29 cellular contexts compared by ENCODE assay signal in genomic region chr1:5966543-5967205, GRCh38. TPM values are rescaled to one million over a fixed set of nuclear protein-coding genes. Genes with fewer than 3 reads are reported as not detected.
DNase-seq lines count a peak whose midpoint lies in the region; ATAC-seq and TF ChIP-seq lines count a peak whose summit lies in the region.
"Had no signal": no experiment of that assay in that cellular context is flagged by ENCODE, and none has a peak within 500 bp of the region (broad histone marks: within the 10 kb centered on the region; RNA-seq: fewer than 3 reads in every experiment).

No MANE protein-coding gene starts in this region.

- POLR2A ChIA-PET in WTC11 (lab: Charles Lee), result no interaction called here

- no peak overlapping the region for H3K4me2 ChIP-seq in mesendoderm (ENCODE audit: low read length)
- H3K4me2 ChIP-seq: hepatocyte, KMS-11 had no signal

- CTCF ChIA-PET in WTC11 (lab: Charles Lee), result interaction anchor here (0.7 to 1.3 kb wide), 5 partner anchors 10 to 221 kb away, joined by 3 to 4 read pairs (median 3); no protein-coding TSS in a partner anchor

- H3K4ac ChIP-seq in mesendoderm (ENCODE audit: low read depth, low read length), result no peak overlapping the region

- H3K23ac ChIP-seq in mesendoderm (ENCODE audit: low read length), result no peak overlapping the region

- no peaks in the 10 kb centered on the region for H3K36me3 ChIP-seq in mesendoderm (ENCODE audit: control insufficient read depth, insufficient read depth, low read length)
- peaks cover 0 to 39% (median 0%) of the 10 kb centered on the region in 4 donors for H3K36me3 ChIP-seq in sigmoid colon
- peaks cover 16 to 23% of the 10 kb centered on the region in 2 donors for H3K36me3 ChIP-seq in ascending aorta
- H3K36me3 ChIP-seq in vagina, result peaks cover 0 to 13% of the 10 kb centered on the region in 2 donors
- H3K36me3 ChIP-seq: uterus had no signal

- no peaks in the 10 kb centered on the region for H3K79me1 ChIP-seq in mesendoderm (ENCODE audit: low read length)

- H3K4me3 Mint-ChIP-seq in CD14-positive monocyte (no peak overlapping the region), WTC11 (no peak overlapping the region)
- H3K4me3 Mint-ChIP-seq: activated CD4-positive, alpha-beta memory T cell treated with anti-CD3 and anti-CD28 coated beads for 36 hours; activated naive CD4-positive, alpha-beta T cell treated with anti-CD3 and anti-CD28 coated beads, Interleukin-2, amount 10 ng/mL, durations not matched to agents 7 days and 5 days; activated T-helper 1 cell treated with anti-CD3 and anti-CD28 coated beads, Interleukin-12 subunit alpha, Interleukin-12 subunit beta, Interleukin-2, Interleukin-4 antibody, amounts not matched to agents 30 ng/mL and 10 ng/mL and 1 ng/mL, durations not matched to agents 14 hours and 24 hours and 36 hours; memory B cell; T-helper 17 cell had no signal

- H4K8ac ChIP-seq in mesendoderm (ENCODE audit: low read depth, low read length), result no peak overlapping the region

- H3K9ac ChIP-seq in mesendoderm (ENCODE audit: low read length), result no peak overlapping the region
- H3K9ac ChIP-seq: KMS-11 had no signal

- H3K9me3 Mint-ChIP-seq in CD14-positive monocyte, result peaks cover 0 to 1% (median 0%) of the 10 kb centered on the region in 7 donors
- no peaks in the 10 kb centered on the region for H3K9me3 Mint-ChIP-seq in WTC11
- H3K9me3 Mint-ChIP-seq: activated CD4-positive, alpha-beta memory T cell treated with anti-CD3 and anti-CD28 coated beads for 36 hours; activated naive CD4-positive, alpha-beta T cell treated with anti-CD3 and anti-CD28 coated beads, Interleukin-2, amount 10 ng/mL, durations not matched to agents 7 days and 5 days; activated T-helper 1 cell treated with anti-CD3 and anti-CD28 coated beads, Interleukin-12 subunit alpha, Interleukin-12 subunit beta, Interleukin-2, Interleukin-4 antibody, amounts not matched to agents 30 ng/mL and 10 ng/mL and 1 ng/mL, durations not matched to agents 14 hours and 24 hours and 36 hours; memory B cell had no signal

- H3K56ac ChIP-seq in mesendoderm (ENCODE audit: low read length), result no peak overlapping the region

- no peak overlapping the region for H2BK5ac ChIP-seq in mesendoderm (ENCODE audit: low read length)

- H3K4me1 ChIP-seq in mesendoderm (ENCODE audit: control insufficient read depth, low read depth, low read length) (no peaks in the 10 kb centered on the region), sigmoid colon (no peaks in the 10 kb centered on the region), ascending aorta (no peaks in the 10 kb centered on the region), vagina (no peaks in the 10 kb centered on the region)
- H3K4me1 ChIP-seq: breast epithelium, uterus had no signal

- no CpG with 5 or more reads among the region's 17 CpGs for WGBS in mesendoderm (ENCODE audit: extremely low coverage, insufficient coverage, low lambda C conversion rate)
- WGBS in sigmoid colon, 2 donors, result 86 to 93% methylated on average over 17 of the region's 17 CpGs

- no peak overlapping the region for H3K18ac ChIP-seq in mesendoderm (ENCODE audit: low read length)

- H3K4me3 ChIP-seq in mesendoderm (ENCODE audit: low read length), result no peak overlapping the region
- H3K4me3 ChIP-seq in sigmoid colon, result no peak overlapping the region
- H3K4me3 ChIP-seq in ascending aorta, result no peak overlapping the region
- H3K4me3 ChIP-seq in vagina, result no peak overlapping the region
- H3K4me3 ChIP-seq: breast epithelium, hepatocyte, SK-N-MC, thoracic aorta, uterus had no signal

- no peak overlapping the region for H2AK5ac ChIP-seq in mesendoderm (ENCODE audit: low read length)

- H3K4me1 Mint-ChIP-seq in CD14-positive monocyte (no peaks in the 10 kb centered on the region), WTC11 (peaks cover 17% of the 10 kb centered on the region)
- H3K4me1 Mint-ChIP-seq: activated naive CD4-positive, alpha-beta T cell treated with anti-CD3 and anti-CD28 coated beads, Interleukin-2, amount 10 ng/mL, durations not matched to agents 7 days and 5 days; memory B cell had no signal

- no peak overlapping the region for H4K5ac ChIP-seq in mesendoderm (ENCODE audit: low read length)

- peaks cover 33 to 51% of the 10 kb centered on the region in 2 donors for H3K36me3 Mint-ChIP-seq in CD14-positive monocyte
- peaks cover 2% of the 10 kb centered on the region; the same call in 1 of the 2 replicates for H3K36me3 Mint-ChIP-seq in WTC11

- no peaks in the 10 kb centered on the region for H3K9me3 ChIP-seq in sigmoid colon
- H3K9me3 ChIP-seq in ascending aorta, result no peaks in the 10 kb centered on the region
- no peaks in the 10 kb centered on the region for H3K9me3 ChIP-seq in vagina
- H3K9me3 ChIP-seq: breast epithelium, thoracic aorta, uterus had no signal

- peak; percentile 38 for DNase-seq in CD14-positive monocyte (ENCODE audit: low spot score)
- peak; percentile 13 for DNase-seq in WTC11 (ENCODE audit: low spot score)
- peak; percentile 14 for DNase-seq in mesendoderm
- peak; percentile 42 for DNase-seq in sigmoid colon
- DNase-seq in ascending aorta (ENCODE audit: low spot score in 2 of 2), result no peak
- DNase-seq in activated CD4-positive, alpha-beta T cell treated with anti-CD3 and anti-CD28 coated beads, Interleukin-2, amount 50 U/mL, for 48 hours, result no peak
- no peak for DNase-seq in vagina (ENCODE audit: extremely low spot score in 2 of 2)
- DNase-seq: activated CD4-positive, alpha-beta memory T cell treated with anti-CD3 and anti-CD28 coated beads for 36 hours; activated naive CD4-positive, alpha-beta T cell treated with anti-CD3 and anti-CD28 coated beads, Interleukin-2, amount 10 ng/mL, durations not matched to agents 7 days and 5 days; amniotic stem cell; DMS 273 treated with DMSO at 0.1 percent for 48 hours; MM.1S; NCI-H1105 treated with DMSO at 0.1 percent for 48 hours; NCI-H1930; NCI-H510A treated with DMSO at 0.1 percent for 48 hours; OCI-M1; small intestine; stimulated activated naive CD4-positive, alpha-beta T cell treated with Interleukin-2 at 50 U/mL for 16 hours; T-helper 17 cell; uterus had no signal

- H3K27me3 Mint-ChIP-seq in CD14-positive monocyte (ENCODE audit: low read depth in 3 of 3) (no peaks in the 10 kb centered on the region), WTC11 (ENCODE audit: low read depth) (no peaks in the 10 kb centered on the region)
- H3K27me3 Mint-ChIP-seq: activated CD4-positive, alpha-beta memory T cell treated with anti-CD3 and anti-CD28 coated beads for 36 hours; activated naive CD4-positive, alpha-beta T cell treated with anti-CD3 and anti-CD28 coated beads, Interleukin-2, amount 10 ng/mL, durations not matched to agents 7 days and 5 days; memory B cell; T-helper 17 cell had no signal

- ATAC-seq in WTC11, result no peak
- ATAC-seq: activated CD4-positive, CD25-positive, alpha-beta regulatory T cell treated with anti-CD3 and anti-CD28 coated beads, Interleukin-2, amount 50 U/mL, for 24 hours; T-helper 17 cell had no signal

- intact Hi-C loops in CD14-positive monocyte (cut with micrococcal nuclease), result no loop called here
- intact Hi-C loops in sigmoid colon (cut with DNase I), result no loop called here
- intact Hi-C loops in ascending aorta (cut with DNase I), result no loop called here
- intact Hi-C loops in vagina (cut with DNase I), result no loop called here

- H2BK15ac ChIP-seq in mesendoderm (replicated peaks; ENCODE audit: low read depth), result no peak overlapping the region

- H3K27me3 ChIP-seq in mesendoderm (ENCODE audit: insufficient read depth, low read length, poor library complexity) (no peaks in the 10 kb centered on the region), sigmoid colon (no peaks in the 10 kb centered on the region), ascending aorta (no peaks in the 10 kb centered on the region), vagina (no peaks in the 10 kb centered on the region)
- H3K27me3 ChIP-seq: breast epithelium, hepatocyte, uterus had no signal

- TF ChIP-seq EP300 in sigmoid colon (IDR thresholded peaks at IDR 0.05), result no peak

- H3K27ac Mint-ChIP-seq in CD14-positive monocyte (peak overlapping the region in 1 of 7 donors; percentile 66), WTC11 (no peak overlapping the region)
- H3K27ac Mint-ChIP-seq: activated CD4-positive, alpha-beta memory T cell treated with anti-CD3 and anti-CD28 coated beads for 36 hours; activated naive CD4-positive, alpha-beta T cell treated with anti-CD3 and anti-CD28 coated beads, Interleukin-2, amount 10 ng/mL, durations not matched to agents 7 days and 5 days; activated T-helper 1 cell treated with anti-CD3 and anti-CD28 coated beads, Interleukin-12 subunit alpha, Interleukin-12 subunit beta, Interleukin-2, Interleukin-4 antibody, amounts not matched to agents 30 ng/mL and 10 ng/mL and 1 ng/mL, durations not matched to agents 14 hours and 24 hours and 36 hours; memory B cell; T-helper 17 cell had no signal

- no peaks in the 10 kb centered on the region for H3K79me2 ChIP-seq in mesendoderm (ENCODE audit: control insufficient read depth, insufficient read depth, low read length)
- H3K79me2 ChIP-seq: hepatocyte had no signal

- TF ChIP-seq CTCF in CD14-positive monocyte (IDR thresholded peaks at IDR 0.05) (no peak), WTC11 (IDR thresholded peaks at IDR 0.05) (no peak), sigmoid colon (IDR thresholded peaks at IDR 0.05) (no peak), ascending aorta (IDR thresholded peaks at IDR 0.05) (no peak), vagina (IDR thresholded peaks at IDR 0.05) (no peak)

- H3K27ac ChIP-seq in mesendoderm (ENCODE audit: low read depth, low read length) (no peak overlapping the region), sigmoid colon (no peak overlapping the region), ascending aorta (no peak overlapping the region), vagina (no peak overlapping the region)
- H3K27ac ChIP-seq: breast epithelium, hepatocyte, HL-60, KMS-11, SK-N-MC, thoracic aorta, uterus had no signal

- no peak overlapping the region for H2BK120ac ChIP-seq in mesendoderm (ENCODE audit: low read depth, low read length)

- TF ChIP-seq POLR2A in sigmoid colon (IDR thresholded peaks at IDR 0.05), result no peak
- no peak for TF ChIP-seq POLR2A in vagina (IDR thresholded peaks at IDR 0.05)

TF ChIP-seq in WTC11, 78 proteins besides CTCF, POLR2A, EP300 and RAD21 (continues in another document):
- TF ChIP-seq EMX1 (CRISPR knock-in tag; IDR thresholded peaks at IDR 0.05), result no peak
- no peak for TF ChIP-seq TCF7 (CRISPR knock-in tag; IDR thresholded peaks at IDR 0.05; ENCODE audit: low read depth)
- TF ChIP-seq GABPB1 (CRISPR knock-in tag; IDR thresholded peaks at IDR 0.05), result no peak
- TF ChIP-seq ZBTB21 (CRISPR knock-in tag; IDR thresholded peaks at IDR 0.05; ENCODE audit: borderline replicate concordance), result no peak

RNA-seq across cellular contexts. Expression of gene NPHP4, which starts 25.6 kb away (rescaled TPM):
- polyA plus RNA-seq in CD14-positive monocyte, result 1 to 10 TPM in 1 of 2 donors, under 1 TPM in 1; 0.39 to 1.2 TPM
- 10.6 to 16.8 TPM (median 12.0 TPM) in 3 replicates for total RNA-seq in WTC11 (2021)
- polyA plus RNA-seq in mesendoderm (2013, experiment 1 of 2), result 3.0 TPM
- polyA plus RNA-seq in mesendoderm (2013, experiment 2 of 2), result 3.0 TPM
- total RNA-seq in sigmoid colon, result 10 to 100 TPM in 2 of 4 donors, 1 to 10 TPM in 2; 4.9 to 12.2 (median 8.8) TPM
- 1 to 10 TPM in 2 of 3 donors, under 1 TPM in 1; 0.60 to 6.3 (median 1.2) TPM for polyA plus RNA-seq in sigmoid colon
- total RNA-seq in ascending aorta, result 8.2 TPM
- 11.3 TPM for total RNA-seq in vagina

Comparison
In these comparisons a context has a peak if more than half of its experiments do, and no peak if none do; other contexts are left out.
1. DNase-seq: peak in CD14-positive monocyte (single experiment), WTC11 (single experiment), mesendoderm (single experiment) and sigmoid colon (single experiment); none in ascending aorta (0 of 2), activated CD4-positive, alpha-beta T cell treated with anti-CD3 and anti-CD28 coated beads, Interleukin-2, amount 50 U/mL, for 48 hours (0 of 2) and vagina (0 of 2).